Comparison of ENCODE assay signal across 22 cellular contexts in genomic region chr3:130741946-130742610, GRCh38. TPM values are rescaled to one million over a fixed set of nuclear protein-coding genes. Genes with fewer than 3 reads are reported as not detected.
DNase-seq lines count a peak whose midpoint lies in the region; ATAC-seq and TF ChIP-seq lines count a peak whose summit lies in the region.
"Had no signal": no experiment of that assay in that cellular context is flagged by ENCODE, and none has a peak within 500 bp of the region (broad histone marks: within the 10 kb centered on the region; RNA-seq: fewer than 3 reads in every experiment).

No MANE protein-coding gene starts in this region.

- CTCF ChIA-PET in IMR-90 (lab: Yijun Ruan, JAX) = interaction anchor here (0.7 to 1.2 kb wide), 2 partner anchors 15 to 55 kb away, joined by 3 read pairs; no protein-coding TSS in a partner anchor

- no peak overlapping the region for H3K18ac ChIP-seq in IMR-90 (ENCODE audit: low read depth, low read length)

- no peak overlapping the region for H2AK5ac ChIP-seq in IMR-90 (ENCODE audit: low read depth, low read length)

- POLR2A ChIA-PET in IMR-90 (lab: Charles Lee; ENCODE audit: unreplicated experiment) = interaction anchor here (0.7 kb wide), 1 partner anchor 79 kb away, joined by 3 read pairs; no protein-coding TSS in a partner anchor
- POLR2A ChIA-PET in activated naive CD8-positive, alpha-beta T cell treated with anti-CD3 and anti-CD28 coated beads, Interleukin-2, amount 10 ng/mL, durations not matched to agents 7 days and 5 days (lab: Charles Lee) = interaction anchor here (1.3 kb wide), 1 partner anchor 152 kb away, joined by 5 read pairs; the partner anchor contains the start of gene ATP2C1

- no peak for TF ChIP-seq RAD21 in IMR-90 (IDR thresholded peaks at IDR 0.05; ENCODE audit: low read length)

- no peak overlapping the region for H2AFZ ChIP-seq in IMR-90 (replicated peaks; ENCODE audit: low read length, poor library complexity)
- H2AFZ ChIP-seq in parathyroid adenoma = no peak overlapping the region

- no peaks in the 10 kb centered on the region for H3K27me3 ChIP-seq in IMR-90 (ENCODE audit: control insufficient read depth, insufficient read depth, low read length)
- H3K27me3 ChIP-seq in parathyroid adenoma (ENCODE audit: control insufficient read depth, insufficient read depth, low read length) = no peaks in the 10 kb centered on the region
- H3K27me3 ChIP-seq: gastrocnemius medialis had no signal

- no peak overlapping the region for H2BK120ac ChIP-seq in IMR-90 (ENCODE audit: low read depth, low read length)

- H3K36me3 Mint-ChIP-seq in activated T-cell treated with anti-CD3 and anti-CD28 coated beads, Interleukin-2, amount 50 U/mL, for 4 hours (ENCODE audit: insufficient read depth) = peaks cover 49% of the 10 kb centered on the region
- peaks cover 43% of the 10 kb centered on the region for H3K36me3 Mint-ChIP-seq in activated naive CD8-positive, alpha-beta T cell treated with anti-CD3 and anti-CD28 coated beads, Interleukin-2, amount 10 ng/mL, durations not matched to agents 7 days and 5 days

- H3K79me1 ChIP-seq in IMR-90 (ENCODE audit: low read depth in 1 of 2, low read length in 2 of 2) = peaks cover 18 to 36% of the 10 kb centered on the region in 2 experiments; a peak in 3 of 4 replicates

- 76% methylated on average over 2 of the region's 6 CpGs; no CpG with 5 or more reads in 1 of the 2 experiments for WGBS in IMR-90 (ENCODE audit: extremely low coverage in 2 of 2, insufficient read length in 1 of 2), 2 experiments

- no peaks in the 10 kb centered on the region for H3K27me3 Mint-ChIP-seq in activated T-cell treated with anti-CD3 and anti-CD28 coated beads, Interleukin-2, amount 50 U/mL, for 4 hours (ENCODE audit: low read depth)
- no peaks in the 10 kb centered on the region for H3K27me3 Mint-ChIP-seq in activated naive CD8-positive, alpha-beta T cell treated with anti-CD3 and anti-CD28 coated beads, Interleukin-2, amount 10 ng/mL, durations not matched to agents 7 days and 5 days
- H3K27me3 Mint-ChIP-seq: activated CD4-positive, alpha-beta memory T cell treated with anti-CD3 and anti-CD28 coated beads, Interleukin-2, amount 10 ng/mL, durations not matched to agents 7 days and 5 days; naive B cell had no signal

- no peak overlapping the region for H2AK9ac ChIP-seq in IMR-90 (replicated peaks; ENCODE audit: low read depth, low read length, poor library complexity)

- H3K14ac ChIP-seq in IMR-90 (replicated peaks; ENCODE audit: low read depth, low read length) = no peak overlapping the region

- TF ChIP-seq POLR2A in IMR-90 (IDR thresholded peaks at IDR 0.05; ENCODE audit: low read depth, low read length) (no peak), GM18505 (IDR thresholded peaks at IDR 0.05; ENCODE audit: borderline replicate concordance, extremely low read depth, insufficient read depth, insufficient read length) (no peak)

- H3K23ac ChIP-seq in IMR-90 (ENCODE audit: low read depth, low read length) = no peak overlapping the region

- no peak overlapping the region for H4K5ac ChIP-seq in IMR-90 (ENCODE audit: low read depth, low read length)

- peaks cover 47% of the 10 kb centered on the region for H3K79me2 ChIP-seq in parathyroid adenoma

- no peak overlapping the region for H4K91ac ChIP-seq in IMR-90 (ENCODE audit: insufficient read depth, low read depth, low read length)

- H3K9me3 ChIP-seq in IMR-90 (ENCODE audit: control insufficient read depth, insufficient read depth, low read length) (no peaks in the 10 kb centered on the region), parathyroid adenoma (ENCODE audit: control insufficient read depth, low read length) (no peaks in the 10 kb centered on the region)
- H3K9me3 ChIP-seq: gastrocnemius medialis had no signal

- H3K4me3 ChIP-seq in IMR-90 (ENCODE audit: insufficient read depth, low read depth, low read length) = no peak overlapping the region
- H3K4me3 ChIP-seq in parathyroid adenoma (ENCODE audit: low read depth, low read length) = no peak overlapping the region
- H3K4me3 ChIP-seq: gastrocnemius medialis, skin epidermis had no signal

- H3K4me3 Mint-ChIP-seq in activated T-cell treated with anti-CD3 and anti-CD28 coated beads, Interleukin-2, amount 50 U/mL, for 4 hours = peak overlapping the region; percentile 19
- H3K4me3 Mint-ChIP-seq in activated naive CD8-positive, alpha-beta T cell treated with anti-CD3 and anti-CD28 coated beads, Interleukin-2, amount 10 ng/mL, durations not matched to agents 7 days and 5 days = peak overlapping the region; percentile 8
- H3K4me3 Mint-ChIP-seq: activated CD4-positive, alpha-beta memory T cell treated with anti-CD3 and anti-CD28 coated beads, Interleukin-2, amount 10 ng/mL, durations not matched to agents 7 days and 5 days; T-helper 1 cell treated with Interleukin-12 subunit alpha and Interleukin-12 subunit beta and Interleukin-4 antibody, amounts not matched to agents 30 μg/mL and 1 μg/mL, for 36 hours had no signal

- no TSS peak for BruUV-seq in IMR-90 (replicated peaks; lab: Mats Ljungman, UMichigan)

- H3K4me2 ChIP-seq in IMR-90 (ENCODE audit: low read depth, low read length) (no peak overlapping the region), parathyroid adenoma (ENCODE audit: low read length) (peak overlapping the region; percentile 6)

- no peak overlapping the region for H4K8ac ChIP-seq in IMR-90 (ENCODE audit: low read depth in 2 of 2, low read length in 2 of 2)

- H3K4ac ChIP-seq in IMR-90 (ENCODE audit: low read depth, low read length) = no peak overlapping the region

- H3K36me3 ChIP-seq in IMR-90 (ENCODE audit: control insufficient read depth, insufficient read depth, low read length) = peaks cover 2% of the 10 kb centered on the region
- H3K36me3 ChIP-seq in parathyroid adenoma (ENCODE audit: control insufficient read depth, insufficient read depth, low read length) = no peaks in the 10 kb centered on the region

- DNase-seq in activated T-cell treated with anti-CD3 and anti-CD28 coated beads, Interleukin-2, amount 50 U/mL, for 4 hours = no peak
- no peak for DNase-seq in activated T-cell treated with anti-CD3 and anti-CD28 coated beads, Interleukin-2, amount 50 U/mL, for 1 hour
- DNase-seq in IMR-90 (no peak), germinal center (ENCODE audit: low spot score) (no peak), LoVo (ENCODE audit: low spot score) (no peak)
- DNase-seq in activated naive CD8-positive, alpha-beta T cell treated with anti-CD3 and anti-CD28 coated beads, Interleukin-2, amount 10 ng/mL, durations not matched to agents 7 days and 5 days = no peak
- DNase-seq: activated CD4-positive, alpha-beta memory T cell treated with anti-CD3 and anti-CD28 coated beads, Interleukin-2, amount 10 ng/mL, durations not matched to agents 7 days and 5 days; DMS153; gastrocnemius medialis; mesenchymal stem cell; naive B cell; NCI-H2029; NCI-H526 treated with DMSO at 0.1 percent for 48 hours; SIG-M5; stimulated activated naive CD8-positive, alpha-beta T cell treated with anti-CD3 and anti-CD28 coated beads, Interleukin-15, Interleukin-2, amounts not matched to agents 100 U/mL and 50 U/mL, for 24 hours; trophoblast cell had no signal

- no peak for ATAC-seq in activated T-cell treated with anti-CD3 and anti-CD28 coated beads, Interleukin-2, amount 50 U/mL, for 4 hours
- no peak for ATAC-seq in IMR-90 (ENCODE audit: low read depth)
- ATAC-seq in activated naive CD8-positive, alpha-beta T cell treated with anti-CD3 and anti-CD28 coated beads, Interleukin-2, amount 10 ng/mL, durations not matched to agents 7 days and 5 days (ENCODE audit: low read depth) = no peak
- ATAC-seq in GM18505 (IDR thresholded peaks at IDR 0.05; ENCODE audit: unreplicated experiment) = no peak
- ATAC-seq: esophagus mucosa; gastrocnemius medialis; stimulated activated naive CD8-positive, alpha-beta T cell treated with anti-CD3 and anti-CD28 coated beads, Interleukin-15, Interleukin-2, amounts not matched to agents 100 U/mL and 50 U/mL, for 24 hours had no signal

- 0 out of 2 replicates have a peak, but pooled peaks cover 3% of the 10 kb centered on the region for H4K20me1 ChIP-seq in IMR-90 (ENCODE audit: insufficient read depth, low read length)

- H3K27ac ChIP-seq in IMR-90 (ENCODE audit: insufficient read depth, low read length) = no peak overlapping the region
- no peak overlapping the region for H3K27ac ChIP-seq in parathyroid adenoma
- H3K27ac ChIP-seq: gastrocnemius medialis, HL-60, skin epidermis had no signal

- H3K56ac ChIP-seq in IMR-90 (ENCODE audit: extremely low read depth, insufficient read depth, low read length) = no peak overlapping the region

- peaks cover 5% of the 10 kb centered on the region for H3K9me1 ChIP-seq in IMR-90 (ENCODE audit: insufficient read depth, low read length)

- no peaks in the 10 kb centered on the region for H3K9me3 Mint-ChIP-seq in activated T-cell treated with anti-CD3 and anti-CD28 coated beads, Interleukin-2, amount 50 U/mL, for 4 hours
- H3K9me3 Mint-ChIP-seq in activated naive CD8-positive, alpha-beta T cell treated with anti-CD3 and anti-CD28 coated beads, Interleukin-2, amount 10 ng/mL, durations not matched to agents 7 days and 5 days = no peaks in the 10 kb centered on the region
- H3K9me3 Mint-ChIP-seq: activated CD4-positive, alpha-beta memory T cell treated with anti-CD3 and anti-CD28 coated beads, Interleukin-2, amount 10 ng/mL, durations not matched to agents 7 days and 5 days; T-helper 1 cell treated with Interleukin-12 subunit alpha and Interleukin-12 subunit beta and Interleukin-4 antibody, amounts not matched to agents 30 μg/mL and 1 μg/mL, for 36 hours had no signal

- H2BK5ac ChIP-seq in IMR-90 (ENCODE audit: low read depth, low read length, poor library complexity, severe bottlenecking) = no peak overlapping the region

- H3K4me1 Mint-ChIP-seq in activated T-cell treated with anti-CD3 and anti-CD28 coated beads, Interleukin-2, amount 50 U/mL, for 4 hours (ENCODE audit: low read depth) = peaks cover 72% of the 10 kb centered on the region
- H3K4me1 Mint-ChIP-seq in activated naive CD8-positive, alpha-beta T cell treated with anti-CD3 and anti-CD28 coated beads, Interleukin-2, amount 10 ng/mL, durations not matched to agents 7 days and 5 days = peaks cover 28% of the 10 kb centered on the region

- H3K9ac ChIP-seq in IMR-90 (ENCODE audit: low read depth, low read length) (no peak overlapping the region), parathyroid adenoma (no peak overlapping the region)

- dilution Hi-C loops in IMR-90 (cut with HindIII; ENCODE audit: low sequenced_read_pairs, unreplicated experiment) = no loop called here

- no peak overlapping the region for H3K27ac Mint-ChIP-seq in activated naive CD8-positive, alpha-beta T cell treated with anti-CD3 and anti-CD28 coated beads, Interleukin-2, amount 10 ng/mL, durations not matched to agents 7 days and 5 days
- H3K27ac Mint-ChIP-seq: activated CD4-positive, alpha-beta memory T cell treated with anti-CD3 and anti-CD28 coated beads, Interleukin-2, amount 10 ng/mL, durations not matched to agents 7 days and 5 days; T-helper 1 cell treated with Interleukin-12 subunit alpha and Interleukin-12 subunit beta and Interleukin-4 antibody, amounts not matched to agents 30 μg/mL and 1 μg/mL, for 36 hours had no signal

- TF ChIP-seq CTCF in IMR-90 (conservative IDR thresholded peaks at IDR 0.05; ENCODE audit: low read depth, low read length) (no peak), parathyroid adenoma (IDR thresholded peaks at IDR 0.05) (no peak)

- no peaks in the 10 kb centered on the region for H3K4me1 ChIP-seq in IMR-90 (ENCODE audit: control insufficient read depth, insufficient read depth, low read length)
- H3K4me1 ChIP-seq in parathyroid adenoma = no peaks in the 10 kb centered on the region

- intact Hi-C loops in IMR-90 (cut with micrococcal nuclease) = loop anchor here (10.0 kb wide), 2 partner anchors 57 to 257 kb away; no protein-coding TSS in a partner anchor

- in situ Hi-C loops in IMR-90 (cut with MboI; ENCODE audit: low sequenced_read_pairs) = loop anchor here (25.0 kb wide), 2 partner anchors 245 to 745 kb away; no protein-coding TSS in a partner anchor

- H2BK20ac ChIP-seq in IMR-90 (ENCODE audit: low read depth, low read length) = no peak overlapping the region

- H2BK15ac ChIP-seq in IMR-90 (ENCODE audit: low read depth, low read length) = no peak overlapping the region

RNA-seq across cellular contexts. Expression of gene PIK3R4, which starts 4.6 kb away (rescaled TPM):
- total RNA-seq in activated T-cell treated with anti-CD3 and anti-CD28 coated beads, Interleukin-2, amount 50 U/mL, for 4 hours = 10 to 100 TPM; 31.1 to 34.1 (median 33.7) TPM
- total RNA-seq in IMR-90 (2012; rRNA removed) = 24.7 and 27.2 TPM in 2 replicates
- polyA plus RNA-seq in IMR-90 (2012; rRNA removed) = 19.7 and 20.1 TPM in 2 replicates
- 6.4 and 6.8 TPM in 2 replicates for polyA plus RNA-seq in IMR-90 (2012; cell fraction: cytosol; rRNA removed)
- 11.1 and 17.0 TPM in 2 replicates for polyA plus RNA-seq in IMR-90 (2012; cell fraction: nucleus; rRNA removed; ENCODE audit: low replicate concordance)
- 10 to 100 TPM; 26.2 to 31.6 TPM for total RNA-seq in activated naive CD8-positive, alpha-beta T cell treated with anti-CD3 and anti-CD28 coated beads, Interleukin-2, amount 10 ng/mL, durations not matched to agents 7 days and 5 days
